9 cellular contexts compared by ENCODE assay signal in genomic region chr11:10122337-10123197, GRCh38.
A peak's percentile ranks its signal among the peaks of the same experiment; 100 is the strongest.
DNase-seq lines count a peak whose midpoint lies in the region; ATAC-seq, FAIRE-seq and TF ChIP-seq lines count a peak whose summit lies in the region.
"Had no signal": no experiment of that assay in that cellular context is flagged by ENCODE, and none has a peak within 500 bp of the region (broad histone marks: within the 10 kb centered on the region; RNA-seq: fewer than 3 reads in every experiment).

No MANE protein-coding gene starts in this region.

- H4K20me1 ChIP-seq in keratinocyte (ENCODE audit: control insufficient read depth, extremely low read depth, insufficient read depth, low read length), result no peaks in the 10 kb centered on the region

- intact Hi-C loops in MCF 10A (cut with micrococcal nuclease), result loop anchor here (5.0 kb wide), 1 partner anchor 180 kb away; no protein-coding TSS in a partner anchor
- intact Hi-C loops in breast epithelium (cut with DNase I; ENCODE audit: low total_unique reads), result no loop called here
- intact Hi-C loops in vagina (cut with DNase I), result no loop called here

- peak overlapping the region in 1 of 3 donors; percentile 6 for H3K4me3 ChIP-seq in breast epithelium
- peak overlapping the region in 2 of 3 experiments; percentile 24 to 44 for H3K4me3 ChIP-seq in keratinocyte (ENCODE audit: control insufficient read depth in 2 of 3, extremely low read depth in 1 of 3, insufficient read depth in 2 of 3, low read depth in 1 of 3, low read length in 3 of 3)
- no peak overlapping the region for H3K4me3 ChIP-seq in vagina
- H3K4me3 ChIP-seq: SJSA1 had no signal

- H3K4me2 ChIP-seq in keratinocyte (ENCODE audit: control insufficient read depth, extremely low read depth, insufficient read depth, low read depth, low read length), result peak overlapping the region; percentile 83

- no peaks in the 10 kb centered on the region for H3K27me3 Mint-ChIP-seq in MCF 10A (ENCODE audit: insufficient read depth, unreplicated experiment)
- H3K27me3 Mint-ChIP-seq in WTC11 (ENCODE audit: low read depth), result no peaks in the 10 kb centered on the region

- H3K4me3 Mint-ChIP-seq in MCF 10A (ENCODE audit: unreplicated experiment) (peak overlapping the region; percentile 52), WTC11 (no peak overlapping the region)

- H3K4me1 Mint-ChIP-seq in MCF 10A (ENCODE audit: insufficient read depth, unreplicated experiment), result peaks cover 53% of the 10 kb centered on the region
- peaks cover 11% of the 10 kb centered on the region for H3K4me1 Mint-ChIP-seq in WTC11

- dilution Hi-C loops in keratinocyte (cut with MboI; ENCODE audit: extremely low pct_ligation_motif_present, low sequenced_read_pairs), result no loop called here

- H3K27ac ChIP-seq in breast epithelium (peak overlapping the region in 1 of 2 donors; percentile 5), keratinocyte (ENCODE audit: control insufficient read depth, insufficient read depth, low read length) (peak overlapping the region; percentile 91), vagina (peak overlapping the region; percentile 36)
- H3K27ac ChIP-seq: SJSA1 had no signal

- H3K27ac Mint-ChIP-seq in MCF 10A (ENCODE audit: low read depth, unreplicated experiment) (peak overlapping the region; percentile 79), WTC11 (peak overlapping the region; percentile 38)

- H3K36me3 Mint-ChIP-seq in MCF 10A (ENCODE audit: insufficient read depth, unreplicated experiment) (no peaks in the 10 kb centered on the region), WTC11 (peaks cover under 1% of the 10 kb centered on the region; the same call in 1 of the 2 replicates)

- CTCF ChIA-PET in MCF 10A (lab: Yijun Ruan, JAX), result no interaction called here
- CTCF ChIA-PET in WTC11 (lab: Charles Lee), result no interaction called here

- no TSS peak for BruUV-seq in MCF 10A (replicated peaks; lab: Mats Ljungman, UMichigan)

- peak overlapping the region; percentile 53 for H2AFZ ChIP-seq in keratinocyte (ENCODE audit: control insufficient read depth, low read length)

- TF ChIP-seq CTCF in MCF 10A (IDR thresholded peaks at IDR 0.05; ENCODE audit: unreplicated experiment) (no peak), breast epithelium (IDR thresholded peaks at IDR 0.05) (no peak), WTC11 (IDR thresholded peaks at IDR 0.05) (no peak), keratinocyte (optimal IDR thresholded peaks at IDR 0.05 in 1 of 3, IDR thresholded peaks at IDR 0.05 in 1 of 3, conservative IDR thresholded peaks at IDR 0.05 in 1 of 3; ENCODE audit: extremely low read depth in 1 of 3, insufficient read depth in 2 of 3, low read length in 3 of 3) (no peak), vagina (IDR thresholded peaks at IDR 0.05) (no peak)

- H3K36me3 ChIP-seq in breast epithelium (no peaks in the 10 kb centered on the region), keratinocyte (ENCODE audit: control insufficient read depth in 2 of 2, extremely low read depth in 1 of 2, insufficient read depth in 2 of 2, low read length in 2 of 2) (no peaks in the 10 kb centered on the region), vagina (no peaks in the 10 kb centered on the region)
- H3K36me3 ChIP-seq: SJSA1 had no signal

- TF ChIP-seq POLR2A in breast epithelium (IDR thresholded peaks at IDR 0.05) (no peak), vagina (IDR thresholded peaks at IDR 0.05) (no peak)

- ATAC-seq in WTC11 (no peak), HG02885 (IDR thresholded peaks at IDR 0.05; ENCODE audit: poor library complexity, unreplicated experiment) (no peak), GM19035 (IDR thresholded peaks at IDR 0.05; ENCODE audit: unreplicated experiment) (no peak)

- DNase-seq in MCF 10A (ENCODE audit: unreplicated experiment) (peak; percentile 92), breast epithelium (ENCODE audit: low spot score in 2 of 2) (no peak), WTC11 (ENCODE audit: low spot score) (no peak), keratinocyte (ENCODE audit: low read depth, low spot score) (peak; percentile 89), vagina (ENCODE audit: extremely low spot score in 2 of 2) (no peak)
- DNase-seq in stimulated activated CD4-positive, alpha-beta T cell treated with anti-CD3 and anti-CD28 coated beads, Interleukin-2, amount 100 ng/mL, for 48 hours, result no peak

- H3K9me1 ChIP-seq in keratinocyte (ENCODE audit: control insufficient read depth, extremely low read depth, insufficient read depth, low read length), result no peaks in the 10 kb centered on the region

- POLR2A ChIA-PET in MCF 10A (lab: Yijun Ruan, JAX), result interaction anchor here (0.6 to 4.2 kb wide), 20 partner anchors 12 to 1312 kb away, joined by 3 to 42 read pairs (median 4); partner anchors contain the start of gene ADM
- POLR2A ChIA-PET in WTC11 (lab: Charles Lee), result no interaction called here

- peaks cover 0 to 5% of the 10 kb centered on the region in 2 donors for H3K4me1 ChIP-seq in breast epithelium
- peaks cover 29% of the 10 kb centered on the region for H3K4me1 ChIP-seq in keratinocyte (ENCODE audit: control insufficient read depth, extremely low read depth, insufficient read depth, low read length)
- H3K4me1 ChIP-seq in vagina, result peaks cover 45% of the 10 kb centered on the region

- H3K9me3 ChIP-seq in breast epithelium (no peaks in the 10 kb centered on the region), keratinocyte (ENCODE audit: control insufficient read depth, low read depth, low read length) (no peaks in the 10 kb centered on the region), vagina (no peaks in the 10 kb centered on the region)
- H3K9me3 ChIP-seq: SJSA1 had no signal

- H3K27me3 ChIP-seq in breast epithelium (no peaks in the 10 kb centered on the region), keratinocyte (ENCODE audit: control insufficient read depth, extremely low read depth, insufficient read depth, low read length) (no peaks in the 10 kb centered on the region), vagina (no peaks in the 10 kb centered on the region)
- H3K27me3 ChIP-seq: SJSA1 had no signal

- H3K9me3 Mint-ChIP-seq in MCF 10A (ENCODE audit: unreplicated experiment), result no peaks in the 10 kb centered on the region
- no peaks in the 10 kb centered on the region for H3K9me3 Mint-ChIP-seq in WTC11

- FAIRE-seq in keratinocyte (lab: Jason Lieb, UNC), result peak; percentile 95

- H3K79me2 ChIP-seq in keratinocyte (ENCODE audit: control insufficient read depth, insufficient read depth, low read length), result peaks cover 2% of the 10 kb centered on the region

- H3K9ac ChIP-seq in keratinocyte (ENCODE audit: control insufficient read depth, extremely low read depth, insufficient read depth, low read length), result peak overlapping the region; percentile 68

TF ChIP-seq in WTC11, 78 proteins besides CTCF, POLR2A, EP300 and RAD21:
- no peak for TF ChIP-seq FOXJ3 (CRISPR knock-in tag; IDR thresholded peaks at IDR 0.05; ENCODE audit: borderline replicate concordance)
- TF ChIP-seq ZNF281 (CRISPR knock-in tag; IDR thresholded peaks at IDR 0.05), result no peak
- TF ChIP-seq PREB (CRISPR knock-in tag; IDR thresholded peaks at IDR 0.05; ENCODE audit: borderline replicate concordance), result no peak

Comparison
In these comparisons a context has a peak if more than half of its experiments do, and no peak if none do; other contexts are left out.
1. DNase-seq: peak in MCF 10A (single experiment) and keratinocyte (single experiment); none in breast epithelium (0 of 2), WTC11 (single experiment), vagina (0 of 2) and stimulated activated CD4-positive, alpha-beta T cell treated with anti-CD3 and anti-CD28 coated beads, Interleukin-2, amount 100 ng/mL, for 48 hours (0 of 2).
2. H3K4me3 ChIP-seq: peak in keratinocyte (2 of 3); none in vagina (0 of 2).